ENCODE assay signal across 1 cellular context in the genomic region with DNA sequence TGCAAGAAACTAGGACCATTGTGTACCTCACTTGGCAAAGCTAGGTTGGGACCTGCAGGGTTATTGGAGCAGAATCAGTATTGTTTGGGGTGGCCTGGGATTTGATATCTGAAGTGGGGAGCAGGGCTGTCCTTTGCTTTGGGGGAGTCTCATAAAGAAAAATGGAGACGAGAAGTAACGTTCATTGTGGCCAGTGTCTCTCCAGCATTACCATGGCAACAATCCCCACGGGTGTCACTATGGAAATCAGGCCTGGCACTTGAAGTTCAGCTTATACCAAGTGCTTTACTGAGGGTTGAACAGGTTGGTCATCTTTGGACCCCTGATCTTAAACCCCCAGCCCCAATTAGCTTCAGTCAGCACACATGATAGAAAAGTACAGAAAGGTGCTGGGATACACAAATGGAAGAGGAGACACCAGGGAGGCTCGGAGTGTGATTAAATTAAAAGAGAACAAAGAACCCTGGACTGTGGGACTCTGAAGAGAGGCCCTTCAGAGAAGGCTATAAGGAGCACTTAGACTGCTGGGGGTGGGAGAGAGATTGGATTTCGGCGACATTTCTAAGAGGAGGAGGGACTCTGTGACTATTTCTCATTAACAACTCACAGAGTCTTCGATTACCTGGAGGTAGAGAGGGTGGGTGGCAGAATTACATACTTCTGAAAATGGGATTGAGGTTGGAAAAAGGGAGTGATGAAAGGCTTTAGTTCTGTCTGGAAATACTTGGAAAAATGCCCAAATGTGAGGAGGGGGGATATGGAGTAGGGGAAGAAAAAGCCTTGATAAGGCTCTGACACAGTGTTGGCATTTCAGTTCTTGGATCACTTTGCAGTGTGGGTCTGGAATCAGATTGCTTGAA.
TF ChIP-seq lines count a peak whose summit lies in the region.

No MANE protein-coding gene starts in this region.

TF ChIP-seq in A549, 52 proteins besides CTCF, POLR2A, EP300 and RAD21:
- TF ChIP-seq, protein P1, sequence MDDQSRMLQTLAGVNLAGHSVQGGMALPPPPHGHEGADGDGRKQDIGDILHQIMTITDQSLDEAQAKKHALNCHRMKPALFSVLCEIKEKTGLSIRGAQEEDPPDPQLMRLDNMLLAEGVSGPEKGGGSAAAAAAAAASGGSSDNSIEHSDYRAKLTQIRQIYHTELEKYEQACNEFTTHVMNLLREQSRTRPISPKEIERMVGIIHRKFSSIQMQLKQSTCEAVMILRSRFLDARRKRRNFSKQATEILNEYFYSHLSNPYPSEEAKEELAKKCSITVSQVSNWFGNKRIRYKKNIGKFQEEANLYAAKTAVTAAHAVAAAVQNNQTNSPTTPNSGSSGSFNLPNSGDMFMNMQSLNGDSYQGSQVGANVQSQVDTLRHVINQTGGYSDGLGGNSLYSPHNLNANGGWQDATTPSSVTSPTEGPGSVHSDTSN (IDR thresholded peaks at IDR 0.05), result no peak
- TF ChIP-seq, protein P2, sequence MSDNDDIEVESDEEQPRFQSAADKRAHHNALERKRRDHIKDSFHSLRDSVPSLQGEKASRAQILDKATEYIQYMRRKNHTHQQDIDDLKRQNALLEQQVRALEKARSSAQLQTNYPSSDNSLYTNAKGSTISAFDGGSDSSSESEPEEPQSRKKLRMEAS (IDR thresholded peaks at IDR 0.05), result no peak
- no peak for TF ChIP-seq CEBPB (IDR thresholded peaks at IDR 0.05)
- no peak for TF ChIP-seq PHF8 (IDR thresholded peaks at IDR 0.05; ENCODE audit: borderline replicate concordance, low read depth)
- no peak for TF ChIP-seq EHMT2 (IDR thresholded peaks at IDR 0.05; ENCODE audit: low read depth)
- no peak for TF ChIP-seq TFCP2L1 (CRISPR knock-in tag; IDR thresholded peaks at IDR 0.05)
